In genomic region chr11:119357069-119357468, GRCh38 we compare ENCODE assay signal across 9 cellular contexts. TPM values are rescaled to one million over a fixed set of nuclear protein-coding genes. Genes with fewer than 3 reads are reported as not detected.
DNase-seq lines count a peak whose midpoint lies in the region; ATAC-seq, FAIRE-seq and TF ChIP-seq lines count a peak whose summit lies in the region.
"Had no signal": no experiment of that assay in that cellular context is flagged by ENCODE, and none has a peak within 500 bp of the region (broad histone marks: within the 10 kb centered on the region; RNA-seq: fewer than 3 reads in every experiment).

No MANE protein-coding gene starts in this region.

- peak overlapping the region; percentile 96 for H3K4me3 ChIP-seq in CD8-positive, alpha-beta T cell (ENCODE audit: low read depth, low read length)
- H3K4me3 ChIP-seq in foreskin fibroblast (ENCODE audit: low read depth in 1 of 2, low read length in 2 of 2), result peak overlapping the region; percentile 46 to 77
- peak overlapping the region; percentile 65 for H3K4me3 ChIP-seq in rectal smooth muscle tissue (ENCODE audit: low read length)

- no peak for TF ChIP-seq CTCF in CD8-positive, alpha-beta T cell (IDR thresholded peaks at IDR 0.05)
- no peak for TF ChIP-seq CTCF in foreskin fibroblast (IDR thresholded peaks at IDR 0.05; ENCODE audit: low read depth, low read length)

- peaks cover 11% of the 10 kb centered on the region for H3K27me3 ChIP-seq in CD8-positive, alpha-beta T cell (ENCODE audit: insufficient read depth, low read length)
- no peaks in the 10 kb centered on the region for H3K27me3 ChIP-seq in rectal smooth muscle tissue (ENCODE audit: control insufficient read depth, insufficient read depth, low read length)

- no peak overlapping the region for H3K9ac ChIP-seq in rectal smooth muscle tissue (ENCODE audit: low read length)

- ATAC-seq in CD8-positive, alpha-beta T cell, result no peak
- ATAC-seq in T-helper 17 cell, result no peak

- FAIRE-seq in H54 (lab: Jason Lieb, UNC), result no peak

- peaks cover 7% of the 10 kb centered on the region for H3K4me1 Mint-ChIP-seq in CD8-positive, alpha-beta T cell (ENCODE audit: low read depth)
- H3K4me1 Mint-ChIP-seq in T-helper 17 cell, result peaks cover 16% of the 10 kb centered on the region

- no peak overlapping the region for H3K27ac Mint-ChIP-seq in CD8-positive, alpha-beta T cell
- peak overlapping the region; percentile 81 for H3K27ac Mint-ChIP-seq in T-helper 17 cell

- H3K9me3 Mint-ChIP-seq in CD8-positive, alpha-beta T cell, result no peaks in the 10 kb centered on the region

- CTCF ChIA-PET in CD8-positive, alpha-beta T cell (lab: Charles Lee), result interaction anchor here (1.2 to 7.6 kb wide), 15 partner anchors 9 to 372 kb away, joined by 3 to 149 read pairs (median 10); partner anchors contain the start of genes C1QTNF5, MFRP, NECTIN1 and USP2

- H3K4me1 ChIP-seq in CD8-positive, alpha-beta T cell (ENCODE audit: insufficient read depth, low read length), result no peaks in the 10 kb centered on the region
- H3K4me1 ChIP-seq in rectal smooth muscle tissue (ENCODE audit: control insufficient read depth, insufficient read depth, low read length), result no peaks in the 10 kb centered on the region

- H3K36me3 Mint-ChIP-seq in CD8-positive, alpha-beta T cell, result no peaks in the 10 kb centered on the region
- no peaks in the 10 kb centered on the region for H3K36me3 Mint-ChIP-seq in T-helper 17 cell (ENCODE audit: low read depth)

- H3K9me3 ChIP-seq in CD8-positive, alpha-beta T cell (ENCODE audit: low read length), result no peaks in the 10 kb centered on the region
- no peaks in the 10 kb centered on the region for H3K9me3 ChIP-seq in T-helper 17 cell (ENCODE audit: control insufficient read depth, low read length, poor library complexity, severe bottlenecking)

- no peaks in the 10 kb centered on the region for H3K36me3 ChIP-seq in CD8-positive, alpha-beta T cell (ENCODE audit: insufficient read depth, low read length)
- peaks cover 3% of the 10 kb centered on the region for H3K36me3 ChIP-seq in rectal smooth muscle tissue (ENCODE audit: control insufficient read depth, insufficient read depth, low read length)

- POLR2A ChIA-PET in CD8-positive, alpha-beta T cell (lab: Charles Lee), result interaction anchor here (0.6 kb wide), 1 partner anchor 40 kb away, joined by 3 read pairs; the partner anchor contains the start of gene MCAM

- DNase-seq in CD8-positive, alpha-beta T cell, result no peak
- DNase-seq in T-helper 17 cell (no peak), foreskin fibroblast (no peak), NCI-H128 (lab: John Stamatoyannopoulos, UW; ENCODE audit: unreplicated experiment) (no peak), H54 (ENCODE audit: insufficient read length, low spot score) (no peak), NCI-H2171 (lab: John Stamatoyannopoulos, UW) (no peak)
- DNase-seq in stimulated activated CD4-positive, alpha-beta T cell treated with anti-CD3 and anti-CD28 coated beads, Interleukin-4, amount 100 ng/mL, for 1 hour, result no peak

- TF ChIP-seq POLR2A in H54 (IDR thresholded peaks at IDR 0.05; ENCODE audit: low read depth, low read length), result no peak

- intact Hi-C loops in CD8-positive, alpha-beta T cell (cut with DNase I, micrococcal nuclease), result loop anchor here in 1 of 2 experiments (2.0 to 10.0 kb wide), 3 partner anchors 178 to 385 kb away; partner anchors contain the start of gene NECTIN1

- H3K27me3 Mint-ChIP-seq in CD8-positive, alpha-beta T cell (ENCODE audit: low read depth), result peaks cover 18% of the 10 kb centered on the region
- H3K27me3 Mint-ChIP-seq in T-helper 17 cell, result peaks cover 31% of the 10 kb centered on the region

- H3K27ac ChIP-seq in CD8-positive, alpha-beta T cell (ENCODE audit: low read depth, low read length), result no peak overlapping the region
- no peak overlapping the region for H3K27ac ChIP-seq in rectal smooth muscle tissue (ENCODE audit: low read depth, low read length)
- H3K27ac ChIP-seq: KMS-11 had no signal

- H3K4me3 Mint-ChIP-seq in CD8-positive, alpha-beta T cell, result peak overlapping the region; percentile 68
- H3K4me3 Mint-ChIP-seq in T-helper 17 cell, result peak overlapping the region; percentile 92

RNA-seq across cellular contexts. Expression of gene MFRP, which starts 10.6 kb away (rescaled TPM):
- not detected for total RNA-seq in CD8-positive, alpha-beta T cell
- total RNA-seq in T-helper 17 cell, result not detected

RNA-seq across cellular contexts. Expression of gene C1QTNF5, which starts 16.4 kb away (rescaled TPM):
- total RNA-seq in CD8-positive, alpha-beta T cell, result not detected
- not detected for total RNA-seq in T-helper 17 cell

RNA-seq across cellular contexts. Expression of gene RNF26, which starts 22.7 kb away (rescaled TPM):
- 10 to 100 TPM; 20.9 TPM for total RNA-seq in CD8-positive, alpha-beta T cell
- total RNA-seq in T-helper 17 cell, result 10 to 100 TPM; 15.3 to 19.0 TPM

RNA-seq across cellular contexts. Expression of gene USP2, which starts 24.4 kb away (rescaled TPM):
- total RNA-seq in CD8-positive, alpha-beta T cell, result 1 to 10 TPM; 3.4 to 5.9 TPM
- total RNA-seq in T-helper 17 cell, result 1 to 10 TPM; 1.7 to 5.2 TPM

RNA-seq across cellular contexts. Expression of gene MCAM, which starts 40.1 kb away (rescaled TPM):
- 10 to 100 TPM; 16.1 to 18.3 TPM for total RNA-seq in CD8-positive, alpha-beta T cell
- total RNA-seq in T-helper 17 cell, result 10 to 100 TPM; 25.6 to 54.0 TPM
